Comparison of ENCODE assay signal across 8 cellular contexts in the genomic region with DNA sequence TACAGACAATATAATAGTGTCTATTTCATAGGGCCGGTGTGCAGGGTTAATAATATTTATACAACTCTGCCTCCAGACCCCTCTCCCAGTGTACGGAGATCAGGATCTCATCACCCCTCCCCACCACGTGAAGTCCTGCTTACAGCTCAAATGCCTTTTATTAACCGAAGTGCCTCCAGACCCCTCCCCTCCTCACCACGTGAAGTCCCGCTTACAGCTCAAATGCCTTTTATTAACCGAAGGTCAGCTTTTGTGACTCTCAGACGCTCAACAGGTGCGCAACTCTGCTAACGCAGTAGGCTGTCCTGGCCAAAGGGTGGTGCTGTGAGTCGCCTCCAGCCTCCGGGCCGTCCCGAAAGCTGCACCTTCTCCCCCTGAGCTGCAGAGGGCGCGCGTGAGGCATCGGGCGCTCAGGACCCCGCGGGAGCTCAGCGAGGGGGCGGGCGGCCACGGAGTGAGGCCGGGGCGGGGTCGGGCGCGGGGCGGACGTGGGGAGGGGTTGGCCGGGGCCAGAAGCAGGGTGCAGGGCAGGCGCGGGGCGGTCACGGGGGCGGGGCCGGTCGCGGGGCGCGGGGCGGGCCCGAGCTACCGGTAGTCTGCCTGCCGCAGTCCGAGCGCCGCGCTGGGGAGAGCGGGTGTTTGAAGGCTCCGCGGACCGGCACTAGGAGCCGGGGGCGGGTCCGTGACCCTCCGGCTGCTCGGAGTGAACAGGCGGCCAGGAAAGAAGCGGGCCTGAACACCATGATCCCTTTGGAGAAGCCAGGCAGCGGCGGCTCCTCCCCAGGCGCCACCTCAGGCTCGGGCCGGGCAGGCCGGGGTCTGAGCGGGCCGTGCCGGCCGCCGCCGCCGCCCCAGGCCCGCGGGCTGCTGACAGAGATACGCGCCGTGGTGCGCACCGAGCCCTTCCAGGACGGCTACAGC. TPM values are rescaled to one million over a fixed set of nuclear protein-coding genes. Genes with fewer than 3 reads are reported as not detected.
DNase-seq lines count a peak whose midpoint lies in the region; TF ChIP-seq lines count a peak whose summit lies in the region.

A gene (plus strand): TSS at position 606 of the 921 bp plus-strand sequence. CDS start 136 bp downstream, at position 742.

- DNase-seq in ELR (ENCODE audit: low read depth) (peak; percentile 91), H4 (ENCODE audit: low spot score) (peak; percentile 97), LNCaP clone FGC (ENCODE audit: low read depth) (peak; percentile 75), SHP77 (lab: John Stamatoyannopoulos, UW) (peak; percentile 92 to 94), foreskin fibroblast (peak; percentile 85 to 96), neural crest cell (ENCODE audit: low read depth, low spot score) (peak; percentile 92), stromal cell of bone marrow (ENCODE audit: low read depth) (peak; percentile 79)
- DNase-seq in activated effector memory CD4-positive, alpha-beta T cell treated with anti-CD3 and anti-CD28 coated beads, Interleukin-2, amount 50 U/mL, for 16 hours = peak; percentile 98

- H3K27ac Mint-ChIP-seq in neural crest cell (ENCODE audit: unreplicated experiment) = no peak within 1 kb of the TSS

- TF ChIP-seq CTCF in LNCaP clone FGC (IDR thresholded peaks at IDR 0.05; ENCODE audit: control insufficient read depth, extremely low read depth, insufficient read depth) (peak; percentile 100), foreskin fibroblast (IDR thresholded peaks at IDR 0.05; ENCODE audit: low read depth, low read length) (peak; percentile 98), neural crest cell (conservative IDR thresholded peaks at IDR 0.05) (peak; percentile 93)

- peaks cover 21% of the 10 kb centered on the region for H3K4me1 Mint-ChIP-seq in neural crest cell

- H3K4me3 ChIP-seq in LNCaP clone FGC (ENCODE audit: low read depth, low read length) (peak within 1 kb of the TSS; percentile 69), foreskin fibroblast (ENCODE audit: low read depth in 1 of 2, low read length in 2 of 2) (peak within 1 kb of the TSS; percentile 91 to 98)

- H3K9me3 Mint-ChIP-seq in neural crest cell = peaks cover 2% of the 10 kb centered on the region

- H3K4me3 Mint-ChIP-seq in neural crest cell = peak within 1 kb of the TSS; percentile 97

- H3K36me3 Mint-ChIP-seq in neural crest cell (ENCODE audit: low read depth) = no peaks in the 10 kb centered on the region

- peaks cover 31% of the 10 kb centered on the region for H3K27me3 Mint-ChIP-seq in neural crest cell (ENCODE audit: low read depth)

RNA-seq across cellular contexts. Expression of the gene that starts here (rescaled TPM):
- 161 and 166 TPM in 2 replicates for total RNA-seq in H4 (2014; rRNA removed; shearing (Covaris generic))
- 6.3 and 7.1 TPM in 2 replicates for total RNA-seq in neural crest cell

Comparison
In these comparisons a context has a peak if more than half of its experiments do, and no peak if none do; other contexts are left out.
1. Peak in every context shown above with its lines: DNase-seq and H3K4me3 ChIP-seq.
2. RNA of the gene that starts here (total RNA-seq): 161 to 166 TPM in H4; 6.3 to 7.1 TPM in neural crest cell; every median in the first group is over 10 times any median in the second.